ENCODE assay signal across 5 cellular contexts in genomic region chr15:32434102-32434963, GRCh38. TPM values are rescaled to one million over a fixed set of nuclear protein-coding genes. Genes with fewer than 3 reads are reported as not detected.
"Had no signal": no experiment of that assay in that cellular context is flagged by ENCODE, and none has a peak within 500 bp of the region (broad histone marks: within the 10 kb centered on the region; RNA-seq: fewer than 3 reads in every experiment).

No MANE protein-coding gene starts in this region.

RNA-seq across cellular contexts. Expression of gene GOLGA8O, which starts 21.1 kb away (rescaled TPM):
- total RNA-seq: bronchial epithelial cell, progenitor cell of endocrine pancreas, SK-MEL-5 had no signal

RNA-seq across cellular contexts. Expression of gene GOLGA8K, which starts 31.2 kb away (rescaled TPM):
- total RNA-seq: fibroblast of villous mesenchyme, myocyte, progenitor cell of endocrine pancreas had no signal
